24 cellular contexts compared by ENCODE assay signal in the genomic region with DNA sequence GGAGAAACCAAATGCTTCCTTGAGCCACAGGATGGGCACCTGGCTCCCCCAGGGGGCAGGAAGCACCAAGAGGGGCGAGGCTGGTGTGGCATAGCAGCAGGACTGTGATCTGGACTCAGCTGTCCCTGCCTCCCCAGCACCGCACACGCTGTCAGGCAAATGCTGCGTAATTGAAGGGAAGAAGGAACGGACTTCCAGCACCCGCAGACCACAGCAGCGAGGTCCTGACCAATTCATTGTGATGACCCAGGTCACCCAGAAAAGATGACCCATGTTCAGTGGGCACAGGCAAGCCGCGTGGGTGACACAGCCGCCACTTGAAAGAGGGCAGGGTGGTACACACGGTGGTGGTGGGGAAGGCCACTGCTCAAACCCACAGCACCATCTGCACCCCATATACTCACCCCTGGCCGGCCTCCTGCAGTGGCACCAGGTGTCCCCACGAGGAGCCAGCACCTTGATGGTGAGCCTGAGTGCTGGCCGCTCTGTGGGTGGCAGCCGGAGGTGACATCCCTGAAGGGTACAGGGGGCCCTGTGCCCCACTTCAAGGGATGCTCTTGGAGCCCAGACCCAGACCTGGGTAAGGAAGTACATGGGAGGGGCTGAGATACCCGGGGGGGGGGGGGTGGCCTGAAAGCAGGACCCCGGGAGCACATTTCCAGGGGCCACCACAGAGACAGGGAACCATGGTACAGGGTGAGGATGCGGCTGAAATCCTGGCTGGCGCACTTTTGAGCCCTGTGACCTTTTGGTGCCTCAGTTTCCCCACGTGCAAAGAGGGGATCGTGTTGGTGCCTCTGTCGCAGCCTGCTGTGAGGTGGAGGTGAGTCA. TPM values are rescaled to one million over a fixed set of nuclear protein-coding genes. Genes with fewer than 3 reads are reported as not detected.
DNase-seq lines count a peak whose midpoint lies in the region; ATAC-seq and TF ChIP-seq lines count a peak whose summit lies in the region.
"Had no signal": no experiment of that assay in that cellular context is flagged by ENCODE, and none has a peak within 500 bp of the region (broad histone marks: within the 10 kb centered on the region; RNA-seq: fewer than 3 reads in every experiment).

No MANE protein-coding gene starts in this region.

- TF ChIP-seq CTCF in RWPE2 (IDR thresholded peaks at IDR 0.05; ENCODE audit: poor library complexity, severe bottlenecking) = no peak
- no peak for TF ChIP-seq CTCF in glutamatergic neuron (IDR thresholded peaks at IDR 0.05; ENCODE audit: partially characterized antibody, unreplicated experiment)
- no peak for TF ChIP-seq CTCF in mesothelial cell of epicardium (IDR thresholded peaks at IDR 0.05; ENCODE audit: unreplicated experiment)

- H3K27me3 ChIP-seq in RWPE2 (ENCODE audit: insufficient read depth, poor library complexity, severe bottlenecking) = no peaks in the 10 kb centered on the region

- no peaks in the 10 kb centered on the region for H3K4me1 ChIP-seq in RWPE2 (ENCODE audit: insufficient read depth, poor library complexity, severe bottlenecking)
- H3K4me1 ChIP-seq: stomach had no signal

- H3K9me3 ChIP-seq in RWPE2 (ENCODE audit: severe bottlenecking) = no peaks in the 10 kb centered on the region
- H3K9me3 ChIP-seq: heart left ventricle, stomach, tibial nerve had no signal

- H3K36me3 Mint-ChIP-seq in glutamatergic neuron (ENCODE audit: unreplicated experiment) = no peaks in the 10 kb centered on the region
- no peaks in the 10 kb centered on the region for H3K36me3 Mint-ChIP-seq in mesothelial cell of epicardium
- H3K36me3 Mint-ChIP-seq: CD4-positive, CD25-positive, alpha-beta regulatory T cell had no signal

- H3K27ac ChIP-seq in RWPE2 (ENCODE audit: poor library complexity, severe bottlenecking) = no peak overlapping the region
- H3K27ac ChIP-seq: heart left ventricle, stomach had no signal

- ATAC-seq in RWPE2 (ENCODE audit: low read depth) (no peak), HG03175 (IDR thresholded peaks at IDR 0.05; ENCODE audit: unreplicated experiment) (no peak)
- ATAC-seq: activated CD4-positive, alpha-beta T cell treated with anti-CD3 and anti-CD28 coated beads for 36 hours; activated CD8-positive, alpha-beta T cell treated with anti-CD3 and anti-CD28 coated beads, Interleukin-2, amount 10 ng/mL, durations not matched to agents 7 days and 5 days; heart left ventricle had no signal

- intact Hi-C loops in posterior vena cava (cut with DNase I) = no loop called here

- H3K9me3 Mint-ChIP-seq in glutamatergic neuron (ENCODE audit: unreplicated experiment) (peaks cover 6% of the 10 kb centered on the region), mesothelial cell of epicardium (no peaks in the 10 kb centered on the region)
- H3K9me3 Mint-ChIP-seq: CD4-positive, CD25-positive, alpha-beta regulatory T cell had no signal

- DNase-seq in activated effector memory CD4-positive, alpha-beta T cell treated with anti-CD3 and anti-CD28 coated beads, Interleukin-2, amount 50 U/mL, for 16 hours = peak; percentile 46
- no peak for DNase-seq in activated effector memory CD4-positive, alpha-beta T cell treated with Interleukin-2 at 50 U/mL for 16 hours
- DNase-seq in RWPE2 (ENCODE audit: low spot score) (peak; percentile 41), glutamatergic neuron (peak; percentile 12), posterior vena cava (ENCODE audit: low spot score) (peak; percentile 75), mesothelial cell of epicardium (ENCODE audit: low spot score in 2 of 2, unreplicated experiment in 2 of 2) (no peak)
- DNase-seq in stimulated activated CD4-positive, alpha-beta T cell treated with anti-CD3 and anti-CD28 coated beads, Interleukin-4, amount 100 ng/mL, for 1 hour = no peak
- DNase-seq: activated CD4-positive, alpha-beta T cell treated with anti-CD3 and anti-CD28 coated beads for 36 hours; activated CD8-positive, alpha-beta T cell treated with anti-CD3 and anti-CD28 coated beads, Interleukin-2, amount 10 ng/mL, durations not matched to agents 7 days and 5 days; activated gamma-delta T cell treated with Interleukin-2 at 50 U/mL for 16 hours; CD4-positive, CD25-positive, alpha-beta regulatory T cell; effector CD8-positive, alpha-beta T cell; GOT3; KG1; MM.1S; NCI-H1436 treated with DMSO at 0.1 percent for 48 hours; NCI-H446 treated with DMSO at 0.1 percent for 48 hours; occipital lobe; small intestine; stimulated activated CD4-positive, alpha-beta T cell treated with anti-CD3 and anti-CD28 coated beads, Interleukin-1b, Interleukin-23, amount 100 ng/mL, for 48 hours; stomach had no signal

- H3K4me3 Mint-ChIP-seq in glutamatergic neuron (ENCODE audit: unreplicated experiment) = no peak overlapping the region
- no peak overlapping the region for H3K4me3 Mint-ChIP-seq in mesothelial cell of epicardium
- H3K4me3 Mint-ChIP-seq: activated CD4-positive, alpha-beta T cell treated with anti-CD3 and anti-CD28 coated beads for 36 hours; activated CD8-positive, alpha-beta T cell treated with anti-CD3 and anti-CD28 coated beads, Interleukin-2, amount 10 ng/mL, durations not matched to agents 7 days and 5 days; CD4-positive, CD25-positive, alpha-beta regulatory T cell had no signal

- H3K4me1 Mint-ChIP-seq in glutamatergic neuron (ENCODE audit: low read depth, unreplicated experiment) = no peaks in the 10 kb centered on the region
- H3K4me1 Mint-ChIP-seq in mesothelial cell of epicardium = peaks cover 6% of the 10 kb centered on the region
- H3K4me1 Mint-ChIP-seq: activated CD4-positive, alpha-beta T cell treated with anti-CD3 and anti-CD28 coated beads for 36 hours; CD4-positive, CD25-positive, alpha-beta regulatory T cell had no signal

- H3K27ac Mint-ChIP-seq in glutamatergic neuron (ENCODE audit: unreplicated experiment) (no peak overlapping the region), mesothelial cell of epicardium (no peak overlapping the region)
- H3K27ac Mint-ChIP-seq: activated CD4-positive, alpha-beta T cell treated with anti-CD3 and anti-CD28 coated beads for 36 hours; activated CD8-positive, alpha-beta T cell treated with anti-CD3 and anti-CD28 coated beads, Interleukin-2, amount 10 ng/mL, durations not matched to agents 7 days and 5 days; CD4-positive, CD25-positive, alpha-beta regulatory T cell had no signal

- H3K4me3 ChIP-seq in RWPE2 (ENCODE audit: severe bottlenecking) = no peak overlapping the region
- H3K4me3 ChIP-seq: heart left ventricle, stomach, tibial nerve had no signal

- H3K27me3 Mint-ChIP-seq in glutamatergic neuron (ENCODE audit: unreplicated experiment) (peaks cover 4% of the 10 kb centered on the region), mesothelial cell of epicardium (ENCODE audit: low read depth) (no peaks in the 10 kb centered on the region)
- H3K27me3 Mint-ChIP-seq: activated CD4-positive, alpha-beta T cell treated with anti-CD3 and anti-CD28 coated beads for 36 hours; CD4-positive, CD25-positive, alpha-beta regulatory T cell had no signal

- no peaks in the 10 kb centered on the region for H3K36me3 ChIP-seq in RWPE2 (ENCODE audit: low read depth)
- H3K36me3 ChIP-seq: heart left ventricle, stomach, tibial nerve had no signal

RNA-seq across cellular contexts. Expression of a gene that starts 11.5 kb away (rescaled TPM):
- total RNA-seq in glutamatergic neuron (ENCODE audit: unreplicated experiment) = 8.3 TPM
- under 1 TPM; 0.19 to 0.52 TPM for total RNA-seq in posterior vena cava
- 25.2 to 28.2 TPM (median 25.2 TPM) in 3 replicates for total RNA-seq in mesothelial cell of epicardium

Comparison
In these comparisons a context has a peak if more than half of its experiments do, and no peak if none do; other contexts are left out.
1. DNase-seq: peak in activated effector memory CD4-positive, alpha-beta T cell treated with anti-CD3 and anti-CD28 coated beads, Interleukin-2, amount 50 U/mL, for 16 hours (single experiment), RWPE2 (single experiment), glutamatergic neuron (single experiment) and posterior vena cava (single experiment); none in activated effector memory CD4-positive, alpha-beta T cell treated with Interleukin-2 at 50 U/mL for 16 hours (single experiment), stimulated activated CD4-positive, alpha-beta T cell treated with anti-CD3 and anti-CD28 coated beads, Interleukin-4, amount 100 ng/mL, for 1 hour (single experiment) and mesothelial cell of epicardium (0 of 2).